In genomic region chrX:49876750-49877149, GRCh38 we compare ENCODE assay signal across 1 cellular context.
TF ChIP-seq lines count a peak whose summit lies in the region.

No MANE protein-coding gene starts in this region.

TF ChIP-seq in endothelial cell of umbilical vein, 7 proteins besides CTCF, POLR2A, EP300 and RAD21:
- no peak for TF ChIP-seq JUN (IDR thresholded peaks at IDR 0.05; ENCODE audit: borderline replicate concordance, insufficient read depth, insufficient read length, low read depth)
- no peak for TF ChIP-seq GATA2 (IDR thresholded peaks at IDR 0.05; ENCODE audit: insufficient read depth, insufficient read length, low read depth, low read length)
- TF ChIP-seq MYC (IDR thresholded peaks at IDR 0.05; ENCODE audit: low read depth, low read length): no peak
- TF ChIP-seq FOS (IDR thresholded peaks at IDR 0.05; ENCODE audit: borderline replicate concordance, insufficient read depth, low read length): no peak
- TF ChIP-seq EZH2 (IDR thresholded peaks at IDR 0.05; ENCODE audit: borderline replicate concordance, low read depth, low read length, severe bottlenecking): no peak
- TF ChIP-seq, protein P1, sequence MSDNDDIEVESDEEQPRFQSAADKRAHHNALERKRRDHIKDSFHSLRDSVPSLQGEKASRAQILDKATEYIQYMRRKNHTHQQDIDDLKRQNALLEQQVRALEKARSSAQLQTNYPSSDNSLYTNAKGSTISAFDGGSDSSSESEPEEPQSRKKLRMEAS (IDR thresholded peaks at IDR 0.05; ENCODE audit: insufficient read depth, insufficient read length): no peak
- TF ChIP-seq POLR2AphosphoS5 (IDR thresholded peaks at IDR 0.05; ENCODE audit: insufficient read depth, low read depth, low read length): no peak
TF ChIP-seq in endothelial cell of umbilical vein: peak in this region for 0.
